Comparison of ENCODE assay signal across 12 cellular contexts in genomic region chr6:158050107-158050735, GRCh38.
"Had no signal": no experiment of that assay in that cellular context is flagged by ENCODE, and none has a peak within 500 bp of the region (broad histone marks: within the 10 kb centered on the region; RNA-seq: fewer than 3 reads in every experiment).

No MANE protein-coding gene starts in this region.

- H3K27ac Mint-ChIP-seq: activated CD4-positive, alpha-beta memory T cell treated with anti-CD3 and anti-CD28 coated beads for 36 hours; activated naive CD4-positive, alpha-beta T cell treated with anti-CD3 and anti-CD28 coated beads for 36 hours; activated T-helper 1 cell treated with anti-CD3 and anti-CD28 coated beads, Interleukin-12 subunit alpha, Interleukin-12 subunit beta, Interleukin-2, Interleukin-4 antibody, amounts not matched to agents 30 ng/mL and 10 ng/mL and 1 ng/mL, durations not matched to agents 14 hours and 24 hours and 36 hours; nephron had no signal

- H3K27me3 ChIP-seq: cardiac muscle cell, stomach had no signal

- H3K4me3 ChIP-seq: cardiac muscle cell, coronary artery, mucosa of descending colon, stomach, thoracic aorta had no signal

- H3K4me1 ChIP-seq: stomach had no signal

- H3K9me3 ChIP-seq: mucosa of descending colon, stomach, thoracic aorta had no signal

- H3K9me3 Mint-ChIP-seq: activated CD4-positive, alpha-beta memory T cell treated with anti-CD3 and anti-CD28 coated beads for 36 hours; activated naive CD4-positive, alpha-beta T cell treated with anti-CD3 and anti-CD28 coated beads for 36 hours; nephron had no signal

- H3K4me3 Mint-ChIP-seq: activated CD4-positive, alpha-beta memory T cell treated with anti-CD3 and anti-CD28 coated beads for 36 hours; activated naive CD4-positive, alpha-beta T cell treated with anti-CD3 and anti-CD28 coated beads for 36 hours; activated T-helper 1 cell treated with anti-CD3 and anti-CD28 coated beads, Interleukin-12 subunit alpha, Interleukin-12 subunit beta, Interleukin-2, Interleukin-4 antibody, amounts not matched to agents 30 ng/mL and 10 ng/mL and 1 ng/mL, durations not matched to agents 14 hours and 24 hours and 36 hours; nephron had no signal

- DNase-seq: activated CD4-positive, alpha-beta memory T cell treated with anti-CD3 and anti-CD28 coated beads for 36 hours; activated CD4-positive, alpha-beta T cell treated with anti-CD3 and anti-CD28 coated beads for 1 hour; activated naive CD4-positive, alpha-beta T cell treated with anti-CD3 and anti-CD28 coated beads for 36 hours; effector CD8-positive, alpha-beta T cell; hippocampal formation; stomach had no signal

- H3K36me3 ChIP-seq: cardiac muscle cell, thoracic aorta had no signal

- H3K27me3 Mint-ChIP-seq: activated CD4-positive, alpha-beta memory T cell treated with anti-CD3 and anti-CD28 coated beads for 36 hours had no signal

- H3K27ac ChIP-seq: cardiac muscle cell, coronary artery, stomach, thoracic aorta had no signal
